ENCODE assay signal across 8 cellular contexts in the genomic region with DNA sequence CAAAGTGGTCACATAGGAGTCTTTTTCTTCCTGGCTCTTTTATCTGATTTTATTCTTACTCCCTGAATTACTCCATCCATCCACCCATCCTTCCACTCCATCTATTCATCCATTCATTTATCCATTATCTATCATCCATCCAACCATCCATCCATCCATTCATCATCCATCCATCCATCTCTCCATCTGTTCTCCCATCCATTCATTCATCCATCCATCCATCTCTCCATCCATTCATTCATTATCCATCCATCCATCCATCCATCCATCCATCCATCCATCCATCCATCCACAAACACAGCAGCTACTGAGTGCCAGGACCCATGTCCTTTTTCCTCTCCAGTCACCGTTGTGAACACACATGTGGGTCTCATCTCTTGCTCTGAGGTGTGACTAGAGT.
"Had no signal": no experiment of that assay in that cellular context is flagged by ENCODE, and none has a peak within 500 bp of the region (broad histone marks: within the 10 kb centered on the region; RNA-seq: fewer than 3 reads in every experiment).

No MANE protein-coding gene starts in this region.

- H3K4me1 ChIP-seq: HAP-1 had no signal

- H3K36me3 ChIP-seq: HAP-1 had no signal

- H3K4me3 ChIP-seq: GM23248, HAP-1 had no signal

- DNase-seq: GM23248, GOT3, H7, Karpas-422, KBM-7 had no signal

- H3K9me3 ChIP-seq: HAP-1 had no signal

- H3K27ac ChIP-seq: GM23248, HL-60, KMS-11 had no signal
